In genomic region chr22:29344137-29344536, GRCh38 we compare ENCODE assay signal across 1 cellular context.
TF ChIP-seq lines count a peak whose summit lies in the region.

No MANE protein-coding gene starts in this region.

TF ChIP-seq in WTC11, 78 proteins besides CTCF, POLR2A, EP300 and RAD21 (continued from another document):
- TF ChIP-seq ZBTB43 (CRISPR knock-in tag; IDR thresholded peaks at IDR 0.05) (no peak), GABPB1 (CRISPR knock-in tag; IDR thresholded peaks at IDR 0.05) (no peak), NFATC4 (CRISPR knock-in tag; IDR thresholded peaks at IDR 0.05) (no peak), ZSCAN18 (CRISPR knock-in tag; IDR thresholded peaks at IDR 0.05) (no peak), NR2C2 (CRISPR knock-in tag; IDR thresholded peaks at IDR 0.05) (no peak), TCF7 (CRISPR knock-in tag; IDR thresholded peaks at IDR 0.05; ENCODE audit: low read depth) (no peak)
